Comparison of ENCODE assay signal across 8 cellular contexts in genomic region chr14:20343092-20343854, GRCh38. TPM values are rescaled to one million over a fixed set of nuclear protein-coding genes. Genes with fewer than 3 reads are reported as not detected.
DNase-seq lines count a peak whose midpoint lies in the region; ATAC-seq, FAIRE-seq and TF ChIP-seq lines count a peak whose summit lies in the region.

TSS of gene PARP2 (plus strand) at chr14:20343635. CDS start at chr14:20343642, 7 bp downstream.

- WGBS in psoas muscle, 3 donors: 0% methylated on average over 50 of the region's 50 CpGs

- H3K27me3 ChIP-seq in right atrium auricular region (no peaks in the 10 kb centered on the region), psoas muscle (ENCODE audit: insufficient read depth in 3 of 3, low read length in 2 of 3) (no peaks in the 10 kb centered on the region)

- H3K4me1 ChIP-seq in right atrium auricular region: peaks cover 0 to 7% of the 10 kb centered on the region in 2 donors
- H3K4me1 ChIP-seq in psoas muscle: peaks cover 4% of the 10 kb centered on the region

- TF ChIP-seq CTCF in right atrium auricular region (IDR thresholded peaks at IDR 0.05) (no peak), psoas muscle (IDR thresholded peaks at IDR 0.05) (peak; percentile 8)

- H3K4me3 ChIP-seq in right atrium auricular region: peak within 1 kb of the TSS; percentile 58 to 72
- H3K4me3 ChIP-seq in psoas muscle: peak within 1 kb of the TSS; percentile 90

- ATAC-seq in GM18499 (IDR thresholded peaks at IDR 0.05; ENCODE audit: insufficient read depth, unreplicated experiment): peak; percentile 83
- peak; percentile 89 for ATAC-seq in HG02943 (IDR thresholded peaks at IDR 0.05; ENCODE audit: low read depth, unreplicated experiment)
- ATAC-seq in psoas muscle: peak; percentile 96 to 97 (median 97)

- H3K9me3 ChIP-seq in right atrium auricular region (no peaks in the 10 kb centered on the region), psoas muscle (no peaks in the 10 kb centered on the region)

- peaks cover 9% of the 10 kb centered on the region for H3K36me3 ChIP-seq in right atrium auricular region
- peaks cover 2 to 34% of the 10 kb centered on the region in 2 donors for H3K36me3 ChIP-seq in psoas muscle (ENCODE audit: insufficient read depth in 1 of 2, low read depth in 1 of 2)

- intact Hi-C loops in T-helper 2 cell treated with Interferon-gamma antibody and Interleukin-4, amounts not matched to agents 100 ng/mL and 5 ng/mL, for 36 hours (cut with micrococcal nuclease): loop anchor here (1.0 to 5.0 kb wide), 10 partner anchors 10 to 759 kb away; partner anchors contain the start of genes APEX1, CCNB1IP1, PIP4P1 and PNP
- intact Hi-C loops in psoas muscle (cut with DNase I): loop anchor here (2.0 to 5.0 kb wide), 2 partner anchors 112 to 119 kb away; partner anchors contain the start of genes APEX1 (in 1 of the 2), OSGEP (in 1 of the 2) and PIP4P1 (in 1 of the 2)

- peak; percentile 100 for FAIRE-seq in urothelium cell line (lab: Jason Lieb, UNC)

- H3K27ac ChIP-seq in right atrium auricular region: peak within 1 kb of the TSS; percentile 90 to 91
- H3K27ac ChIP-seq in psoas muscle: peak within 1 kb of the TSS; percentile 93

- DNase-seq in NCI-H187 treated with DMSO at 0.1 percent for 48 hours (lab: John Stamatoyannopoulos, UW) (peak; percentile 98), anterior cingulate cortex (lab: John Stamatoyannopoulos, UW) (peak; percentile 85 to 100 (median 99)), right atrium auricular region (ENCODE audit: low spot score) (peak; percentile 99), psoas muscle (peak; percentile 97 to 99), urothelium cell line (ENCODE audit: low spot score) (peak; percentile 99)

RNA-seq across cellular contexts. Expression of gene PARP2, which starts in this region (rescaled TPM):
- 28.5 and 32.7 TPM in 2 replicates for total RNA-seq in T-helper 2 cell treated with Interferon-gamma antibody and Interleukin-4, amounts not matched to agents 100 ng/mL and 5 ng/mL, for 36 hours
- total RNA-seq in right atrium auricular region: 1 to 10 TPM; 6.5 to 8.9 TPM
- 10 to 100 TPM; 10.2 to 17.4 (median 14.7) TPM for total RNA-seq in psoas muscle
- 10 to 100 TPM; 14.5 to 30.1 (median 18.2) TPM for polyA plus RNA-seq in psoas muscle

Comparison
In these comparisons a context has a peak if more than half of its experiments do, and no peak if none do; other contexts are left out.
1. Peak in every context shown above with its lines: DNase-seq, ATAC-seq, H3K4me3 ChIP-seq and H3K27ac ChIP-seq.